23 cellular contexts compared by ENCODE assay signal in genomic region chr3:175580318-175580717, GRCh38.
"Had no signal": no experiment of that assay in that cellular context is flagged by ENCODE, and none has a peak within 500 bp of the region (broad histone marks: within the 10 kb centered on the region; RNA-seq: fewer than 3 reads in every experiment).

No MANE protein-coding gene starts in this region.

- H3K9me3 ChIP-seq: esophagus squamous epithelium, gastrocnemius medialis, heart left ventricle, left ventricle myocardium inferior, lower lobe of right lung, mucosa of descending colon had no signal

- H2AFZ ChIP-seq: hepatocyte had no signal

- DNase-seq: cerebellar nuclear complex; cortex of kidney; effector CD8-positive, alpha-beta T cell; effector memory CD8-positive, alpha-beta T cell; endodermal cell; erythroblast; esophagus squamous epithelium; foreskin fibroblast; foreskin melanocyte; gastrocnemius medialis; heart left ventricle; hypothalamus; immature natural killer cell; islet precursor cell; left cardiac atrium; left ventricle myocardium inferior; lower lobe of right lung; mesenchymal stem cell; mucosa of descending colon; naive B cell had no signal

- ATAC-seq: effector memory CD8-positive, alpha-beta T cell; esophagus mucosa; gastrocnemius medialis; heart left ventricle; left cardiac atrium; lower lobe of right lung; mucosa of descending colon had no signal

- H3K79me2 ChIP-seq: hepatocyte had no signal

- H3K4me3 ChIP-seq: esophagus squamous epithelium, gastrocnemius medialis, heart left ventricle, hepatocyte, left ventricle myocardium inferior, lower lobe of right lung, mucosa of descending colon had no signal

- H3K4me1 ChIP-seq: esophagus squamous epithelium, gastrocnemius medialis, heart left ventricle, left ventricle myocardium inferior, lower lobe of right lung had no signal

- H3K27ac ChIP-seq: epithelial cell of prostate, esophagus squamous epithelium, gastrocnemius medialis, heart left ventricle, hepatocyte, left ventricle myocardium inferior, lower lobe of right lung had no signal

- H3K36me3 ChIP-seq: esophagus squamous epithelium, gastrocnemius medialis, heart left ventricle, left ventricle myocardium inferior, lower lobe of right lung had no signal

- H3K4me2 ChIP-seq: hepatocyte had no signal

- H3K27me3 ChIP-seq: esophagus squamous epithelium, gastrocnemius medialis, heart left ventricle, hepatocyte had no signal
